Comparison of ENCODE assay signal across 24 cellular contexts in genomic region chr2:17058772-17059402, GRCh38.
DNase-seq lines count a peak whose midpoint lies in the region; ATAC-seq and TF ChIP-seq lines count a peak whose summit lies in the region.
"Had no signal": no experiment of that assay in that cellular context is flagged by ENCODE, and none has a peak within 500 bp of the region (broad histone marks: within the 10 kb centered on the region; RNA-seq: fewer than 3 reads in every experiment).

No MANE protein-coding gene starts in this region.

- H3K4me3 ChIP-seq in adipocyte (ENCODE audit: low read length), result no peak overlapping the region
- H3K4me3 ChIP-seq: esophagus muscularis mucosa, gastroesophageal sphincter, left ventricle myocardium inferior, upper lobe of left lung had no signal

- peak; percentile 36 for DNase-seq in NCI-H345 (lab: John Stamatoyannopoulos, UW)
- DNase-seq in NCI-H345 treated with DMSO at 0.1 percent for 48 hours (lab: John Stamatoyannopoulos, UW; ENCODE audit: unreplicated experiment), result no peak
- peak; percentile 3 for DNase-seq in adipocyte (ENCODE audit: low read depth)
- DNase-seq in iPS-NIHi11 (ENCODE audit: low spot score), result peak; percentile 28
- DNase-seq in type B pancreatic cell (ENCODE audit: extremely low spot score, unreplicated experiment), result no peak
- DNase-seq in dedifferentiated amniotic fluid mesenchymal stem cell (ENCODE audit: extremely low spot score), result no peak
- DNase-seq in activated effector memory CD4-positive, alpha-beta T cell treated with Interleukin-2 at 50 U/mL for 16 hours, result no peak
- DNase-seq: 8988T; activated CD4-positive, alpha-beta T cell treated with anti-CD3 and anti-CD28 coated beads for 48 hours; BE2C; Caco-2; EL; left ventricle myocardium inferior; NCI-H1436; NCI-H2171; NCI-H748 treated with DMSO at 0.1 percent for 48 hours; nucleus accumbens; OCI-M1; Right ventricle myocardium superior; stimulated activated CD4-positive, alpha-beta T cell treated with anti-CD3 and anti-CD28 coated beads, Interleukin-12 subunit alpha, Interleukin-12 subunit beta, amount 100 ng/mL, for 4 hours; upper lobe of left lung had no signal

- H3K9me3 Mint-ChIP-seq in type B pancreatic cell, result no peaks in the 10 kb centered on the region

- H3K27me3 ChIP-seq in adipocyte (replicated peaks; ENCODE audit: control insufficient read depth, insufficient read depth, low read length), result no peaks in the 10 kb centered on the region
- H3K27me3 ChIP-seq: BE2C, esophagus muscularis mucosa, gastroesophageal sphincter, upper lobe of left lung had no signal

- H3K9ac ChIP-seq in adipocyte (ENCODE audit: low read length), result no peak overlapping the region

- no peaks in the 10 kb centered on the region for H3K9me3 ChIP-seq in adipocyte (ENCODE audit: control insufficient read depth, low read length)
- H3K9me3 ChIP-seq: BE2C, Caco-2, esophagus muscularis mucosa, gastroesophageal sphincter, left ventricle myocardium inferior, upper lobe of left lung had no signal

- peak overlapping the region; percentile 80 for H3K27ac Mint-ChIP-seq in type B pancreatic cell

- peaks cover 9% of the 10 kb centered on the region for H3K4me1 Mint-ChIP-seq in type B pancreatic cell (ENCODE audit: unreplicated experiment)

- H3K27me3 Mint-ChIP-seq in type B pancreatic cell, result peaks cover 3% of the 10 kb centered on the region

- no peaks in the 10 kb centered on the region for H3K36me3 ChIP-seq in adipocyte (ENCODE audit: control insufficient read depth, insufficient read depth, low read length, severe bottlenecking)
- H3K36me3 ChIP-seq: BE2C, esophagus muscularis mucosa, gastroesophageal sphincter, left ventricle myocardium inferior, upper lobe of left lung had no signal

- no peaks in the 10 kb centered on the region for H3K4me1 ChIP-seq in adipocyte (ENCODE audit: control insufficient read depth, insufficient read depth, low read length)
- H3K4me1 ChIP-seq: BE2C, Caco-2, esophagus muscularis mucosa, gastroesophageal sphincter, left ventricle myocardium inferior, upper lobe of left lung had no signal

- ATAC-seq in GM19467 (IDR thresholded peaks at IDR 0.05; ENCODE audit: unreplicated experiment), result no peak
- ATAC-seq: gastroesophageal sphincter had no signal

- TF ChIP-seq CTCF in type B pancreatic cell (conservative IDR thresholded peaks at IDR 0.05), result no peak

- peak overlapping the region; percentile 29 for H3K4me3 Mint-ChIP-seq in type B pancreatic cell

- no peaks in the 10 kb centered on the region for H3K36me3 Mint-ChIP-seq in type B pancreatic cell

Comparison
In these comparisons a context has a peak if more than half of its experiments do, and no peak if none do; other contexts are left out.
1. DNase-seq: peak in NCI-H345 (single experiment), adipocyte (single experiment) and iPS-NIHi11 (single experiment); none in NCI-H345 treated with DMSO at 0.1 percent for 48 hours (single experiment), type B pancreatic cell (single experiment), dedifferentiated amniotic fluid mesenchymal stem cell (single experiment) and activated effector memory CD4-positive, alpha-beta T cell treated with Interleukin-2 at 50 U/mL for 16 hours (single experiment).